In the genomic region with DNA sequence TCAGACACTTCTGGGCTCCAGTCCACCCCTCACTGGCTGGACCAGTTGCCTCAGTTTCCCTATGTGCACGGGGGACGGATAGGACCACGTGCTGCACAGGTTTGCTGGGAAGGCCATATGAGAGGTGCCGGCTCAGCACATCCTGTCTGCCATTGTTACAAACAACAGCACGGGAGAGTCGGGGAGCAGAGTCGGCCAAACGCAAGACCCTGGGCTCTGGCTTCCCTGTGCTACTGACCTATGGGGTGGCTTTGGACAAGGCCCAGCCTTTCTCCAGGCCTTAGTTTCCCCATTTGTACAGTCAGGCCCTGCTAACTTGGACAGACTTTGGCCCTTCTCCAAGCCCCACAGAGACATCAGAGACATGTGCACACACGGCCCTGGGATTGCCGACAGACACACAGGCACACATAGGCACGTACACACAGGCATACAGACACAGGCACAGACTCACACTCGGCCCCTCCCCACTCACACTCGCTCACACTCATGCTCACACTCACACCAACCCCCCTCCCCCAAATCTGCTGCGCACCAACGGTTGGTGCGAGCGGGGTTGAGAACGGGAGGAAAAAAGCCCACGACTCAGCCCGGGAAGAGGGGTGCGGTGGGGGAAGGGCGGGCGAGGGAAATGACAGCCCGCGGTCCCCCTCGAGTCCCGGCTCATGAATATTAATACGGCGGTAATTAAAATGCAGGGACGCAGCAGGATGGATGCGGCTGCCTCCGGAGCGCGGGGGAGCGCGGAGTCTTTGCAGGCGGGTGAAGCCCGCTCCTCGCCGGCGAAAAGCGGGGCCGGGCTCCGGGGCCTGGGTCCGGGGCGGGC, we compare ENCODE assay signal across 8 cellular contexts.
A peak's percentile ranks its signal among the peaks of the same experiment; 100 is the strongest.
DNase-seq lines count a peak whose midpoint lies in the region; ATAC-seq and TF ChIP-seq lines count a peak whose summit lies in the region.

No MANE protein-coding gene starts in this region.

- ATAC-seq in HG02759 (IDR thresholded peaks at IDR 0.05; ENCODE audit: unreplicated experiment) = peak; percentile 14
- ATAC-seq in left colon = peak; percentile 8

- H3K9me3 ChIP-seq in SU-DHL-6 (ENCODE audit: insufficient read depth, low read length) = no peaks in the 10 kb centered on the region

- no peak overlapping the region for H3K4me3 ChIP-seq in SU-DHL-6 (ENCODE audit: insufficient read depth, low read length, poor library complexity, severe bottlenecking)
- H3K4me3 ChIP-seq in cardiac fibroblast (replicated peaks in 1 of 2; ENCODE audit: low read depth in 2 of 2, low read length in 2 of 2) = peak overlapping the region; percentile 28 to 30

- no peaks in the 10 kb centered on the region for H3F3A ChIP-seq in SU-DHL-6 (ENCODE audit: insufficient read depth)

- no peaks in the 10 kb centered on the region for H3K36me3 ChIP-seq in SU-DHL-6 (ENCODE audit: low read length)

- H3K27ac ChIP-seq in SU-DHL-6 (ENCODE audit: low read depth, low read length) = no peak overlapping the region

- no peaks in the 10 kb centered on the region for H3K79me2 ChIP-seq in SU-DHL-6 (ENCODE audit: insufficient read depth, low read length)

- no peak overlapping the region for H2AFZ ChIP-seq in SU-DHL-6 (ENCODE audit: low read depth, low read length, severe bottlenecking)

- H3K9ac ChIP-seq in SU-DHL-6 (ENCODE audit: low read length) = peak overlapping the region; percentile 6; the same call in 1 of the 2 replicates

- DNase-seq in DMS 273 treated with DMSO at 0.1 percent for 48 hours (lab: John Stamatoyannopoulos, UW) (peak; percentile 38), cardiac fibroblast (ENCODE audit: low read depth in 2 of 2) (peak; percentile 76 to 78), left colon (peak; percentile 57 to 73), GM13976 (ENCODE audit: low spot score) (no peak), NCI-H146 treated with DMSO at 0.1 percent for 48 hours (lab: John Stamatoyannopoulos, UW; ENCODE audit: unreplicated experiment) (no peak)
- peak; percentile 76 for DNase-seq in stimulated activated CD4-positive, alpha-beta T cell treated with anti-CD3 and anti-CD28 coated beads, Interleukin-15, amount 100 ng/mL, for 24 hours

- H3K9me2 ChIP-seq in SU-DHL-6 (replicated peaks; ENCODE audit: insufficient read depth, low read length) = no peaks in the 10 kb centered on the region

- in situ Hi-C loops in GM13976 (cut with MboI; ENCODE audit: low sequenced_read_pairs, unreplicated experiment) = no loop called here

- H3K27me3 ChIP-seq in SU-DHL-6 (ENCODE audit: low read length) = no peaks in the 10 kb centered on the region

- no peaks in the 10 kb centered on the region for H4K20me1 ChIP-seq in SU-DHL-6 (ENCODE audit: low read depth, low read length)

- intact Hi-C loops in left colon (cut with DNase I, micrococcal nuclease) = loop anchor here in 1 of 2 donors (10.0 kb wide), 1 partner anchor 343 kb away; no protein-coding TSS in a partner anchor

- no peak for TF ChIP-seq CTCF in SU-DHL-6 (IDR thresholded peaks at IDR 0.05; ENCODE audit: insufficient read depth, low read length, poor library complexity, severe bottlenecking)
- no peak for TF ChIP-seq CTCF in cardiac fibroblast (IDR thresholded peaks at IDR 0.05; ENCODE audit: low read depth, low read length)
- no peak for TF ChIP-seq CTCF in GM13976 (IDR thresholded peaks at IDR 0.05; ENCODE audit: borderline replicate concordance, control extremely low read depth, extremely low read depth, insufficient read depth, missing control alignments)

- H3K4me2 ChIP-seq in SU-DHL-6 (ENCODE audit: low read depth, low read length, poor library complexity, severe bottlenecking) = peak overlapping the region; percentile 22

Comparison
In these comparisons a context has a peak if more than half of its experiments do, and no peak if none do; other contexts are left out.
1. DNase-seq: peak in DMS 273 treated with DMSO at 0.1 percent for 48 hours (single experiment), cardiac fibroblast (2 of 2), left colon (2 of 2) and stimulated activated CD4-positive, alpha-beta T cell treated with anti-CD3 and anti-CD28 coated beads, Interleukin-15, amount 100 ng/mL, for 24 hours (single experiment); none in GM13976 (single experiment) and NCI-H146 treated with DMSO at 0.1 percent for 48 hours (single experiment).